Comparison of ENCODE assay signal across 25 cellular contexts in the genomic region with DNA sequence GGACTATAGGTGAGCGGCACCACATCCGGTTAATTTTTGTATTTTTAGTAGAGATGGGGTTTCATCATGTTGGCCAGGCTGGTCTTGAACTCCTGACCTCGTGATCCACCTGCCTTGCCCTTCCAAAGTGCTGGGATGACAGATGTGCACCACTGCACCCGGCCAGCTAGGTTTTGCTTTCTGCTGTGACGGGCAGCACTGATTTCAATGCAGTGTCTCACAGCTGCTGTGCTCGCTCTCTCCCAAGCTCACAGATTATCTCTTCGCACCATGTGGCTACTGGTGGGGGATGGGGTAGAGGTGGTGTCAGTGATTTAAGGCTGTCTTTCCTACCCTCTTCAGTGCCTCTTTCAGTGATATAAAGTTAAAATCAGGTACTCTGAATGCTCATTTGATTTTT.
"Had no signal": no experiment of that assay in that cellular context is flagged by ENCODE, and none has a peak within 500 bp of the region (broad histone marks: within the 10 kb centered on the region; RNA-seq: fewer than 3 reads in every experiment).

No MANE protein-coding gene starts in this region.

- H3K4me3 ChIP-seq: breast epithelium, esophagus squamous epithelium, right lobe of liver, vagina had no signal

- H3K36me3 Mint-ChIP-seq: activated CD8-positive, alpha-beta memory T cell treated with anti-CD3 and anti-CD28 coated beads, Interleukin-2, amount 10 ng/mL, durations not matched to agents 7 days and 5 days; mesothelial cell of epicardium; type B pancreatic cell had no signal

- H3K27ac ChIP-seq: breast epithelium, epithelial cell of prostate, esophagus squamous epithelium, right lobe of liver, vagina had no signal

- H3K36me3 ChIP-seq: breast epithelium, esophagus squamous epithelium, right lobe of liver, vagina had no signal

- H3K27me3 ChIP-seq: breast epithelium, esophagus squamous epithelium, right lobe of liver, vagina had no signal

- H3K4me1 Mint-ChIP-seq: activated B cell treated with CpG ODN at 0.5 μM for 24 hours; activated CD8-positive, alpha-beta memory T cell treated with anti-CD3 and anti-CD28 coated beads, Interleukin-2, amount 10 ng/mL, durations not matched to agents 7 days and 5 days; mesothelial cell of epicardium; naive thymus-derived CD4-positive, alpha-beta T cell; neural crest cell had no signal

- H3K27me3 Mint-ChIP-seq: activated B cell treated with CpG ODN at 0.5 μM for 24 hours; activated CD8-positive, alpha-beta memory T cell treated with anti-CD3 and anti-CD28 coated beads, Interleukin-2, amount 10 ng/mL, durations not matched to agents 7 days and 5 days; dendritic cell treated with granulocyte-macrophage colony-stimulating factor and Interleukin-4, amounts not matched to agents 40 ng/mL and 50 ng/mL, for 4 days; naive thymus-derived CD4-positive, alpha-beta T cell; type B pancreatic cell had no signal

- H3K9me3 ChIP-seq: right lobe of liver, vagina had no signal

- DNase-seq: activated B cell treated with CpG ODN at 0.5 μM for 24 hours; activated CD8-positive, alpha-beta memory T cell treated with anti-CD3 and anti-CD28 coated beads, Interleukin-2, amount 10 ng/mL, durations not matched to agents 7 days and 5 days; activated CD8-positive, alpha-beta T cell treated with anti-CD3 and anti-CD28 coated beads, Interleukin-2, amount 10 ng/mL, durations not matched to agents 7 days and 5 days; activated T-cell treated with anti-CD3 and anti-CD28 coated beads, Interleukin-2, amount 50 U/mL, for 48 hours; central memory CD4-positive, alpha-beta T cell; esophagus squamous epithelium; foreskin melanocyte; left cardiac atrium; left ventricle myocardium superior; naive thymus-derived CD4-positive, alpha-beta T cell; occipital lobe; right lobe of liver; stimulated activated CD4-positive, alpha-beta T cell treated with anti-CD3 and anti-CD28 coated beads, Interleukin-2, amount 100 ng/mL, for 48 hours; stimulated activated naive CD4-positive, alpha-beta T cell treated with Interleukin-2 at 50 U/mL for 16 hours; T-helper 9 cell had no signal

- H3K4me3 Mint-ChIP-seq: activated B cell treated with CpG ODN at 0.5 μM for 24 hours; activated CD8-positive, alpha-beta memory T cell treated with anti-CD3 and anti-CD28 coated beads, Interleukin-2, amount 10 ng/mL, durations not matched to agents 7 days and 5 days; activated CD8-positive, alpha-beta T cell treated with anti-CD3 and anti-CD28 coated beads, Interleukin-2, amount 10 ng/mL, durations not matched to agents 7 days and 5 days; dendritic cell treated with granulocyte-macrophage colony-stimulating factor and Interleukin-4, amounts not matched to agents 40 ng/mL and 50 ng/mL, for 4 days; mesothelial cell of epicardium; naive thymus-derived CD4-positive, alpha-beta T cell; neural crest cell; T-helper 1 cell treated with Interleukin-12 subunit alpha and Interleukin-12 subunit beta and Interleukin-4 antibody, amounts not matched to agents 30 μg/mL and 1 μg/mL, for 36 hours; type B pancreatic cell had no signal

- H3K27ac Mint-ChIP-seq: activated B cell treated with CpG ODN at 0.5 μM for 24 hours; activated CD8-positive, alpha-beta memory T cell treated with anti-CD3 and anti-CD28 coated beads, Interleukin-2, amount 10 ng/mL, durations not matched to agents 7 days and 5 days; activated CD8-positive, alpha-beta T cell treated with anti-CD3 and anti-CD28 coated beads, Interleukin-2, amount 10 ng/mL, durations not matched to agents 7 days and 5 days; activated naive CD4-positive, alpha-beta T cell treated with anti-CD3 and anti-CD28 coated beads, Interleukin-2, amount 50 U/mL, for 72 hours; activated T-helper 2 cell treated with anti-CD3 and anti-CD28 coated beads, Interferon-gamma antibody, Interleukin-2, Interleukin-4, amounts not matched to agents 10 μg/mL and 5 μg/mL and 100 μg/mL, durations not matched to agents 14 hours and 24 hours and 36 hours; dendritic cell treated with granulocyte-macrophage colony-stimulating factor and Interleukin-4, amounts not matched to agents 40 ng/mL and 50 ng/mL, for 4 days; mesothelial cell of epicardium; T-helper 1 cell treated with Interleukin-12 subunit alpha and Interleukin-12 subunit beta and Interleukin-4 antibody, amounts not matched to agents 30 μg/mL and 1 μg/mL, for 36 hours; type B pancreatic cell had no signal

- ATAC-seq: activated CD8-positive, alpha-beta memory T cell treated with anti-CD3 and anti-CD28 coated beads, Interleukin-2, amount 10 ng/mL, durations not matched to agents 7 days and 5 days; activated CD8-positive, alpha-beta T cell treated with anti-CD3 and anti-CD28 coated beads, Interleukin-2, amount 10 ng/mL, durations not matched to agents 7 days and 5 days; activated naive CD4-positive, alpha-beta T cell treated with anti-CD3 and anti-CD28 coated beads, Interleukin-2, amount 50 U/mL, for 72 hours; left cardiac atrium; left ventricle myocardium superior; naive thymus-derived CD4-positive, alpha-beta T cell; right lobe of liver had no signal

- H3K4me1 ChIP-seq: breast epithelium, esophagus squamous epithelium, right lobe of liver, vagina had no signal
